In the genomic region with DNA sequence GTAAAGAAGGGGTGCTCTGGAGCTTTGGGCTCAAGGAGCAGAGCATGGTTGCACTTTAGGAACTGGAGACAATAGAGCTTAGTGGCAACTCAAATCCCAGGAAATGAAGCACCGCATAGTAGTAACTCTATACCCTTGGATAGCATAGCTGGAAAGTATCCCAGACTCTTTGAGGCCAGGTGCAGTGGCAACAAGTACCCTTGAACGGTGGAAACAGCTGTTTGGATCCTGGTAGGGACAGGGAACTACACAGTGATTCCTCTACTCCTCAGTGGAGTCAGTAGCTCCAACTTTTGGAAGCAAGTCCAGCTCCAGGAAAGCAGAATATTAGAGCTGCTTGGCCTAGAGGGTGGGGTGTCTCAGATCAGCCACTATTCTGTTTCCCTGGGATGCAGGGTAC, we compare ENCODE assay signal across 18 cellular contexts.
"Had no signal": no experiment of that assay in that cellular context is flagged by ENCODE, and none has a peak within 500 bp of the region (broad histone marks: within the 10 kb centered on the region; RNA-seq: fewer than 3 reads in every experiment).

No MANE protein-coding gene starts in this region.

- H3K27ac ChIP-seq: body of pancreas, epithelial cell of prostate, foreskin keratinocyte, lower lobe of right lung, ovary, psoas muscle, tibial nerve had no signal

- DNase-seq: activated CD4-positive, alpha-beta T cell treated with anti-CD3 and anti-CD28 coated beads, Interleukin-2, amount 10 ng/mL, durations not matched to agents 7 days and 5 days; activated CD8-positive, alpha-beta T cell treated with anti-CD3 and anti-CD28 coated beads, Interleukin-2, amount 10 ng/mL, durations not matched to agents 7 days and 5 days; activated naive CD4-positive, alpha-beta T cell treated with Interleukin-2 at 50 U/mL for 16 hours; activated T-cell treated with anti-CD3 and anti-CD28 coated beads, Interleukin-2, amount 50 U/mL, for 24 hours; body of pancreas; endodermal cell; foreskin keratinocyte; hypothalamus; islet precursor cell; lower lobe of right lung; naive thymus-derived CD8-positive, alpha-beta T cell; ovary; psoas muscle; right cardiac atrium; stimulated activated CD4-positive, alpha-beta T cell treated with anti-CD3 and anti-CD28 coated beads, Interleukin-2, amount 100 ng/mL, for 24 hours; stimulated activated naive CD4-positive, alpha-beta T cell treated with Interleukin-2 at 50 U/mL for 16 hours had no signal

- H3K4me1 ChIP-seq: body of pancreas, foreskin keratinocyte, lower lobe of right lung, psoas muscle, tibial nerve had no signal

- H3K9me3 ChIP-seq: body of pancreas, lower lobe of right lung, ovary, psoas muscle had no signal

- H3K4me3 ChIP-seq: body of pancreas, lower lobe of right lung, ovary, psoas muscle, tibial nerve had no signal

- ATAC-seq: activated CD8-positive, alpha-beta T cell treated with anti-CD3 and anti-CD28 coated beads, Interleukin-2, amount 10 ng/mL, durations not matched to agents 7 days and 5 days; body of pancreas; foreskin keratinocyte; lower lobe of right lung; naive thymus-derived CD8-positive, alpha-beta T cell; psoas muscle; right cardiac atrium had no signal

- H3K36me3 ChIP-seq: lower lobe of right lung, ovary, tibial nerve had no signal

- H3K27me3 ChIP-seq: body of pancreas, foreskin keratinocyte, ovary, tibial nerve had no signal
